ENCODE assay signal across 8 cellular contexts in the genomic region with DNA sequence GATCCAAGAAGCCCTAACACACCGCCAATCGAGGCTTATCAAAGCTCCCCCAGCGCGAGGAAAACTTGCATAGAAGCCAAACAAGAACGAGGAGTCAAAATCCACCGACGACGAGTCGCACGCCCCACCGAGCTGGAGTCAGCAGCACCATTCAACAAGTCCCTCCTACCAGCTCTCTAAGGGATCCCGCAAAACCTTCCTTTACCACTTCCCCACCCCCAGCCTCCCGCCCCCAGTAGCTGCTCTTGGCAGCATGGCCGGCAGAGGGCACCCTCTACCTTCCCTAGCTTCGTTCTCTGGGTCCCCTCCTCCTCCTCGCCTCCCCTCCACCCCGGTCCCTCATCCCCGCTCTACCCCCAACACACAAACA. TPM values are rescaled to one million over a fixed set of nuclear protein-coding genes. Genes with fewer than 3 reads are reported as not detected.
DNase-seq lines count a peak whose midpoint lies in the region; ATAC-seq, FAIRE-seq and TF ChIP-seq lines count a peak whose summit lies in the region.

No MANE protein-coding gene starts in this region.

- H3K4me1 ChIP-seq in IMR-90 (ENCODE audit: control insufficient read depth, insufficient read depth, low read length) (peaks cover 6% of the 10 kb centered on the region; the same call in 1 of the 2 replicates), adipocyte (ENCODE audit: control insufficient read depth, insufficient read depth, low read length) (peaks cover 21% of the 10 kb centered on the region), right atrium auricular region (peaks cover 0 to 37% of the 10 kb centered on the region in 2 donors)

- H4K20me1 ChIP-seq in IMR-90 (ENCODE audit: insufficient read depth, low read length): peaks cover 60% of the 10 kb centered on the region

- H3K18ac ChIP-seq in IMR-90 (ENCODE audit: low read depth, low read length): peak overlapping the region; percentile 91

- FAIRE-seq in G401.6 (lab: Jason Lieb, UNC): peak; percentile 23

- intact Hi-C loops in IMR-90 (cut with micrococcal nuclease) (loop anchor here (1.0 to 5.0 kb wide), 8 partner anchors 643 to 1635 kb away; no protein-coding TSS in a partner anchor), sciatic nerve (cut with DNase I) (no loop called here)

- H4K5ac ChIP-seq in IMR-90 (ENCODE audit: low read depth, low read length): peak overlapping the region; percentile 58

- WGBS in IMR-90 (ENCODE audit: extremely low coverage in 2 of 2, insufficient read length in 1 of 2), 2 experiments: 0% methylated on average over 9 of the region's 18 CpGs; no CpG with 5 or more reads in 1 of the 2 experiments

- peak overlapping the region; percentile 37; the same call in 1 of the 2 replicates for H2BK20ac ChIP-seq in IMR-90 (ENCODE audit: low read depth, low read length)

- H2AK5ac ChIP-seq in IMR-90 (ENCODE audit: low read depth, low read length): peak overlapping the region; percentile 61; the same call in 1 of the 2 replicates

- in situ Hi-C loops in IMR-90 (cut with MboI; ENCODE audit: low sequenced_read_pairs): loop anchor here (10.0 kb wide), 1 partner anchor 996 kb away; no protein-coding TSS in a partner anchor

- H2AFZ ChIP-seq in IMR-90 (replicated peaks; ENCODE audit: low read length, poor library complexity): peak overlapping the region; percentile 79

- CTCF ChIA-PET in IMR-90 (lab: Yijun Ruan, JAX): interaction anchor here (0.5 to 1.7 kb wide), 13 partner anchors 13 to 1635 kb away, joined by 3 to 5 read pairs (median 3); no protein-coding TSS in a partner anchor

- peak overlapping the region; percentile 93 for H3K4me2 ChIP-seq in IMR-90 (ENCODE audit: low read depth, low read length)

- TF ChIP-seq POLR2A in IMR-90 (IDR thresholded peaks at IDR 0.05; ENCODE audit: low read depth, low read length): no peak

- ATAC-seq in GM21717 (IDR thresholded peaks at IDR 0.05; ENCODE audit: unreplicated experiment) (peak; percentile 74), IMR-90 (ENCODE audit: low read depth) (peak; percentile 53), sciatic nerve (peak; percentile 89)

- peak overlapping the region; percentile 98 for H3K56ac ChIP-seq in IMR-90 (ENCODE audit: extremely low read depth, insufficient read depth, low read length)

- H3K27me3 ChIP-seq in IMR-90 (ENCODE audit: control insufficient read depth, insufficient read depth, low read length) (no peaks in the 10 kb centered on the region), adipocyte (replicated peaks; ENCODE audit: control insufficient read depth, insufficient read depth, low read length) (no peaks in the 10 kb centered on the region), right atrium auricular region (no peaks in the 10 kb centered on the region)

- peak overlapping the region; percentile 49; the same call in 2 of the 3 replicates for H2BK15ac ChIP-seq in IMR-90 (ENCODE audit: low read depth, low read length)

- no TSS peak for BruUV-seq in IMR-90 (replicated peaks; lab: Mats Ljungman, UMichigan)

- peak overlapping the region; percentile 65; the same call in 1 of the 2 replicates for H2BK120ac ChIP-seq in IMR-90 (ENCODE audit: low read depth, low read length)

- H3K9ac ChIP-seq in IMR-90 (ENCODE audit: low read depth, low read length) (peak overlapping the region; percentile 98), adipocyte (ENCODE audit: low read length) (peak overlapping the region; percentile 77)

- H3K9me3 ChIP-seq in IMR-90 (ENCODE audit: control insufficient read depth, insufficient read depth, low read length) (no peaks in the 10 kb centered on the region), adipocyte (ENCODE audit: control insufficient read depth, low read length) (no peaks in the 10 kb centered on the region), right atrium auricular region (no peaks in the 10 kb centered on the region)

- H3K23ac ChIP-seq in IMR-90 (ENCODE audit: low read depth, low read length): peak overlapping the region; percentile 97

- peaks cover 6% of the 10 kb centered on the region for H3K36me3 ChIP-seq in IMR-90 (ENCODE audit: control insufficient read depth, insufficient read depth, low read length)
- no peaks in the 10 kb centered on the region for H3K36me3 ChIP-seq in adipocyte (ENCODE audit: control insufficient read depth, insufficient read depth, low read length, severe bottlenecking)
- H3K36me3 ChIP-seq in right atrium auricular region: no peaks in the 10 kb centered on the region

- peak overlapping the region; percentile 88 to 90 for H4K8ac ChIP-seq in IMR-90 (ENCODE audit: low read depth in 2 of 2, low read length in 2 of 2)

- H4K91ac ChIP-seq in IMR-90 (ENCODE audit: insufficient read depth, low read depth, low read length): peak overlapping the region; percentile 93

- peak overlapping the region; percentile 87 for H2AK9ac ChIP-seq in IMR-90 (replicated peaks; ENCODE audit: low read depth, low read length, poor library complexity)

- peak overlapping the region; percentile 98 for H3K14ac ChIP-seq in IMR-90 (replicated peaks; ENCODE audit: low read depth, low read length)

- peaks cover 4 to 27% of the 10 kb centered on the region in 2 experiments; a peak in 3 of 4 replicates for H3K79me1 ChIP-seq in IMR-90 (ENCODE audit: low read depth in 1 of 2, low read length in 2 of 2)

- H3K27ac ChIP-seq in IMR-90 (ENCODE audit: insufficient read depth, low read length): peak overlapping the region; percentile 92
- no peak overlapping the region for H3K27ac ChIP-seq in right atrium auricular region

- peak; percentile 92 for DNase-seq in IMR-90
- peak; percentile 90 for DNase-seq in SK-N-DZ (ENCODE audit: low spot score)
- DNase-seq in adipocyte (ENCODE audit: low read depth): peak; percentile 97
- no peak for DNase-seq in right atrium auricular region (ENCODE audit: low spot score)
- peak; percentile 83 for DNase-seq in sciatic nerve (ENCODE audit: low spot score)
- DNase-seq in inferior parietal cortex (ENCODE audit: extremely low spot score): no peak

- H3K4me3 ChIP-seq in IMR-90 (ENCODE audit: insufficient read depth, low read depth, low read length) (peak overlapping the region; percentile 85), adipocyte (ENCODE audit: low read length) (peak overlapping the region; percentile 90), right atrium auricular region (peak overlapping the region in 1 of 2 donors; percentile 56)

- peak; percentile 84 for TF ChIP-seq CTCF in IMR-90 (conservative IDR thresholded peaks at IDR 0.05; ENCODE audit: low read depth, low read length)
- TF ChIP-seq CTCF in right atrium auricular region (IDR thresholded peaks at IDR 0.05): peak; percentile 77 to 91

- TF ChIP-seq RAD21 in IMR-90 (IDR thresholded peaks at IDR 0.05; ENCODE audit: low read length): peak; percentile 85

- peak overlapping the region; percentile 95 for H3K4ac ChIP-seq in IMR-90 (ENCODE audit: low read depth, low read length)

- dilution Hi-C loops in IMR-90 (cut with HindIII; ENCODE audit: low sequenced_read_pairs, unreplicated experiment): no loop called here

- peak overlapping the region; percentile 92 for H2BK5ac ChIP-seq in IMR-90 (ENCODE audit: low read depth, low read length, poor library complexity, severe bottlenecking)

- POLR2A ChIA-PET in IMR-90 (lab: Charles Lee; ENCODE audit: unreplicated experiment): interaction anchor here (0.5 to 2.4 kb wide), 14 partner anchors 11 to 1631 kb away, joined by 3 to 16 read pairs (median 3); a partner anchor contains a TSS

- H3K9me1 ChIP-seq in IMR-90 (ENCODE audit: insufficient read depth, low read length): no peaks in the 10 kb centered on the region

TF ChIP-seq in IMR-90, 13 proteins besides CTCF, POLR2A, EP300 and RAD21:
- peak; percentile 94 for TF ChIP-seq MAZ (IDR thresholded peaks at IDR 0.05; ENCODE audit: borderline replicate concordance, low read depth, low read length)
- peak; percentile 67 for TF ChIP-seq SMC3 (IDR thresholded peaks at IDR 0.05; ENCODE audit: low read depth, low read length)
- no peak; the same call in none of the 2 replicates for TF ChIP-seq CHD1 (IDR thresholded peaks at IDR 0.05; ENCODE audit: low read depth, low read length)
TF ChIP-seq in IMR-90: peak in this region for 2.

RNA-seq across cellular contexts. Expression of a gene that starts 1.4 kb away (rescaled TPM):
- total RNA-seq in IMR-90 (2012; rRNA removed) (152 and 174 TPM in 2 replicates), right atrium auricular region (under 1 TPM in 1 of 2 donors, not detected in 1; 0.20 TPM), sciatic nerve (0.18 TPM)
- 91.9 and 94.8 TPM in 2 replicates for polyA plus RNA-seq in IMR-90 (2012; rRNA removed)
- 50.7 and 60.1 TPM in 2 replicates for polyA plus RNA-seq in IMR-90 (2012; cell fraction: cytosol; rRNA removed)
- 65.9 and 184 TPM in 2 replicates for polyA plus RNA-seq in IMR-90 (2012; cell fraction: nucleus; rRNA removed; ENCODE audit: low replicate concordance)
- 16.5 and 17.5 TPM in 2 replicates for polyA plus RNA-seq in SK-N-DZ (2014; cell fraction: cytosol; rRNA removed)
- 15.7 and 17.1 TPM in 2 replicates for polyA plus RNA-seq in SK-N-DZ (2014; cell fraction: nucleus; rRNA removed)

Comparison
In these comparisons a context has a peak if more than half of its experiments do, and no peak if none do; other contexts are left out.
1. DNase-seq: peak in IMR-90 (single experiment), SK-N-DZ (single experiment), adipocyte (single experiment) and sciatic nerve (single experiment); none in right atrium auricular region (single experiment) and inferior parietal cortex (single experiment).
2. RNA of a gene that starts 1.4 kb away (total RNA-seq): 152 to 174 TPM in IMR-90; 0.20 TPM in right atrium auricular region and 0.18 TPM in sciatic nerve (single experiment); every median in the first group is over 100 times any median in the second.
3. Peak in every context shown above with its lines, with median percentiles within 50 percentile points of each other: ATAC-seq.